ENCODE assay signal across 12 cellular contexts in genomic region chr11:35014352-35014751, GRCh38.
A peak's percentile ranks its signal among the peaks of the same experiment; 100 is the strongest.
DNase-seq lines count a peak whose midpoint lies in the region; ATAC-seq and TF ChIP-seq lines count a peak whose summit lies in the region.
"Had no signal": no experiment of that assay in that cellular context is flagged by ENCODE, and none has a peak within 500 bp of the region (broad histone marks: within the 10 kb centered on the region; RNA-seq: fewer than 3 reads in every experiment).

No MANE protein-coding gene starts in this region.

- CTCF ChIA-PET in activated CD8-positive, alpha-beta memory T cell treated with anti-CD3 and anti-CD28 coated beads, Interleukin-2, amount 10 ng/mL, durations not matched to agents 7 days and 5 days (lab: Charles Lee), result interaction anchor here (0.8 to 1.6 kb wide), 2 partner anchors 15 to 17 kb away, joined by 3 read pairs; no protein-coding TSS in a partner anchor

- no peaks in the 10 kb centered on the region; the same call in 1 of the 2 replicates for H3K27me3 Mint-ChIP-seq in HFFc6 (ENCODE audit: insufficient read depth)
- H3K27me3 Mint-ChIP-seq in activated CD8-positive, alpha-beta memory T cell treated with anti-CD3 and anti-CD28 coated beads, Interleukin-2, amount 10 ng/mL, durations not matched to agents 7 days and 5 days, result peaks cover 29% of the 10 kb centered on the region

- in situ Hi-C loops in astrocyte of the cerebellum (cut with HindIII; ENCODE audit: low sequenced_read_pairs), result no loop called here

- no peak for ATAC-seq in activated CD8-positive, alpha-beta memory T cell treated with anti-CD3 and anti-CD28 coated beads, Interleukin-2, amount 10 ng/mL, durations not matched to agents 7 days and 5 days

- H3K9me3 ChIP-seq in mesodermal cell (ENCODE audit: control insufficient read depth, low read length) (no peaks in the 10 kb centered on the region), right atrium auricular region (no peaks in the 10 kb centered on the region)
- H3K9me3 ChIP-seq: Caco-2 had no signal

- H3K27ac Mint-ChIP-seq in HFFc6, result peak overlapping the region; percentile 96
- H3K27ac Mint-ChIP-seq in activated CD8-positive, alpha-beta memory T cell treated with anti-CD3 and anti-CD28 coated beads, Interleukin-2, amount 10 ng/mL, durations not matched to agents 7 days and 5 days, result no peak overlapping the region

- no peak for TF ChIP-seq CTCF in AG09309 (IDR thresholded peaks at IDR 0.05; ENCODE audit: control insufficient read depth, insufficient read depth, low read depth, low read length, missing control alignments)
- TF ChIP-seq CTCF in HFFc6 (IDR thresholded peaks at IDR 0.05), result no peak
- no peak for TF ChIP-seq CTCF in astrocyte of the cerebellum (IDR thresholded peaks at IDR 0.05; ENCODE audit: low read depth, low read length, missing control alignments)
- TF ChIP-seq CTCF in right atrium auricular region (IDR thresholded peaks at IDR 0.05), result no peak

- H3K36me3 ChIP-seq in mesodermal cell (ENCODE audit: control insufficient read depth, insufficient read depth, low read length) (no peaks in the 10 kb centered on the region), right atrium auricular region (no peaks in the 10 kb centered on the region)

- DNase-seq in AG09309 (ENCODE audit: low read depth) (peak; percentile 67), HFFc6 (peak; percentile 90), astrocyte of the cerebellum (ENCODE audit: low read depth) (peak; percentile 97), COLO668 (lab: John Stamatoyannopoulos, UW; ENCODE audit: unreplicated experiment) (no peak), right atrium auricular region (ENCODE audit: low spot score) (no peak)
- DNase-seq in activated CD4-positive, CD25-positive, alpha-beta regulatory T cell treated with anti-CD3 and anti-CD28 coated beads, Interleukin-2, amount 50 U/mL, for 72 hours, result no peak
- no peak for DNase-seq in activated CD8-positive, alpha-beta memory T cell treated with anti-CD3 and anti-CD28 coated beads, Interleukin-2, amount 10 ng/mL, durations not matched to agents 7 days and 5 days
- DNase-seq: Caco-2, caudate nucleus, NCI-H345, SIG-M5 had no signal

- H3K9me3 Mint-ChIP-seq in HFFc6, result no peaks in the 10 kb centered on the region
- no peaks in the 10 kb centered on the region for H3K9me3 Mint-ChIP-seq in activated CD8-positive, alpha-beta memory T cell treated with anti-CD3 and anti-CD28 coated beads, Interleukin-2, amount 10 ng/mL, durations not matched to agents 7 days and 5 days (ENCODE audit: low read depth)

- peaks cover 62% of the 10 kb centered on the region for H3K4me1 Mint-ChIP-seq in HFFc6 (ENCODE audit: low read depth)
- peaks cover 31% of the 10 kb centered on the region for H3K4me1 Mint-ChIP-seq in activated CD8-positive, alpha-beta memory T cell treated with anti-CD3 and anti-CD28 coated beads, Interleukin-2, amount 10 ng/mL, durations not matched to agents 7 days and 5 days

- 83% methylated on average over 1 of the region's 2 CpGs; no CpG with 5 or more reads in 1 of the 2 experiments for WGBS in mesodermal cell (ENCODE audit: insufficient coverage in 2 of 2), 2 experiments

- peaks cover 11% of the 10 kb centered on the region for H3K4me1 ChIP-seq in mesodermal cell (ENCODE audit: control insufficient read depth, insufficient read depth, low read length, poor library complexity, severe bottlenecking)
- no peaks in the 10 kb centered on the region for H3K4me1 ChIP-seq in right atrium auricular region

- H3K36me3 Mint-ChIP-seq in HFFc6 (ENCODE audit: low read depth), result no peaks in the 10 kb centered on the region
- peaks cover 4% of the 10 kb centered on the region for H3K36me3 Mint-ChIP-seq in activated CD8-positive, alpha-beta memory T cell treated with anti-CD3 and anti-CD28 coated beads, Interleukin-2, amount 10 ng/mL, durations not matched to agents 7 days and 5 days

- peak overlapping the region; percentile 57 for H3K27ac ChIP-seq in mesodermal cell (ENCODE audit: low read depth, low read length, severe bottlenecking)
- no peak overlapping the region for H3K27ac ChIP-seq in right atrium auricular region

- H3K4me3 Mint-ChIP-seq in HFFc6, result peak overlapping the region; percentile 62
- H3K4me3 Mint-ChIP-seq in activated CD8-positive, alpha-beta memory T cell treated with anti-CD3 and anti-CD28 coated beads, Interleukin-2, amount 10 ng/mL, durations not matched to agents 7 days and 5 days, result no peak overlapping the region

- no peaks in the 10 kb centered on the region for H3K27me3 ChIP-seq in right atrium auricular region

- H3K4me3 ChIP-seq in AG09309 (ENCODE audit: control insufficient read depth, low read depth, low read length) (no peak overlapping the region), astrocyte of the cerebellum (ENCODE audit: low read depth, low read length) (no peak overlapping the region), mesodermal cell (ENCODE audit: extremely low read depth, insufficient read depth, low read length, poor library complexity, severe bottlenecking) (no peak overlapping the region), right atrium auricular region (no peak overlapping the region)

Comparison
In these comparisons a context has a peak if more than half of its experiments do, and no peak if none do; other contexts are left out.
1. DNase-seq: peak in AG09309 (single experiment), HFFc6 (single experiment) and astrocyte of the cerebellum (single experiment); none in activated CD4-positive, CD25-positive, alpha-beta regulatory T cell treated with anti-CD3 and anti-CD28 coated beads, Interleukin-2, amount 50 U/mL, for 72 hours (single experiment), activated CD8-positive, alpha-beta memory T cell treated with anti-CD3 and anti-CD28 coated beads, Interleukin-2, amount 10 ng/mL, durations not matched to agents 7 days and 5 days (single experiment), COLO668 (single experiment) and right atrium auricular region (single experiment).